Comparison of ENCODE assay signal across 9 cellular contexts in genomic region chr5:151924564-151925395, GRCh38. TPM values are rescaled to one million over a fixed set of nuclear protein-coding genes. Genes with fewer than 3 reads are reported as not detected.
DNase-seq lines count a peak whose midpoint lies in the region; ATAC-seq lines count a peak whose summit lies in the region.
"Had no signal": no experiment of that assay in that cellular context is flagged by ENCODE, and none has a peak within 500 bp of the region (broad histone marks: within the 10 kb centered on the region; RNA-seq: fewer than 3 reads in every experiment).

Gene GLRA1, minus strand, starts transcription at chr5:151924851. Its CDS starts 302 bp downstream, at chr5:151924549.

- peak within 1 kb of the TSS in 1 of 8 donors; percentile 49 for H3K27ac Mint-ChIP-seq in CD8-positive, alpha-beta memory T cell
- H3K27ac Mint-ChIP-seq in IgD-negative memory B cell: peak within 1 kb of the TSS; percentile 57 to 64 (median 61)
- H3K27ac Mint-ChIP-seq in activated CD4-positive, alpha-beta T cell treated with anti-CD3 and anti-CD28 coated beads, Interleukin-2, amount 10 ng/mL, durations not matched to agents 24 days and 14 days: no peak within 1 kb of the TSS
- no peak within 1 kb of the TSS for H3K27ac Mint-ChIP-seq in memory B cell
- H3K27ac Mint-ChIP-seq: dendritic cell treated with granulocyte-macrophage colony-stimulating factor and Interleukin-4, amounts not matched to agents 40 ng/mL and 50 ng/mL, for 4 days had no signal

- peaks cover 0 to 24% (median 0%) of the 10 kb centered on the region in 3 donors for H3K36me3 Mint-ChIP-seq in CD8-positive, alpha-beta memory T cell
- no peaks in the 10 kb centered on the region for H3K36me3 Mint-ChIP-seq in IgD-negative memory B cell
- no peaks in the 10 kb centered on the region for H3K36me3 Mint-ChIP-seq in activated CD4-positive, alpha-beta T cell treated with anti-CD3 and anti-CD28 coated beads, Interleukin-2, amount 10 ng/mL, durations not matched to agents 24 days and 14 days (ENCODE audit: low read depth)
- no peaks in the 10 kb centered on the region for H3K36me3 Mint-ChIP-seq in memory B cell

- POLR2A ChIA-PET in CD8-positive, alpha-beta memory T cell (lab: Charles Lee): no interaction called here

- no peaks in the 10 kb centered on the region for H3K27me3 ChIP-seq in CD8-positive, alpha-beta memory T cell (ENCODE audit: insufficient read depth, low read length, poor library complexity, severe bottlenecking)

- peaks cover 0 to 12% (median 4%) of the 10 kb centered on the region in 5 donors for H3K9me3 Mint-ChIP-seq in CD8-positive, alpha-beta memory T cell
- H3K9me3 Mint-ChIP-seq in IgD-negative memory B cell (peaks cover 0 to 9% (median 2%) of the 10 kb centered on the region in 3 donors), memory B cell (peaks cover 1% of the 10 kb centered on the region)
- H3K9me3 Mint-ChIP-seq in activated CD4-positive, alpha-beta T cell treated with anti-CD3 and anti-CD28 coated beads, Interleukin-2, amount 10 ng/mL, durations not matched to agents 24 days and 14 days: no peaks in the 10 kb centered on the region

- peak; percentile 31 for ATAC-seq in memory B cell (ENCODE audit: low read depth)

- no peak within 1 kb of the TSS for H3K27ac ChIP-seq in CD8-positive, alpha-beta memory T cell (ENCODE audit: low read depth, low read length)

- CTCF ChIA-PET in CD8-positive, alpha-beta memory T cell (lab: Charles Lee): interaction anchor here (0.7 kb wide), 1 partner anchor 267 kb away, joined by 3 read pairs; no protein-coding TSS in a partner anchor

- no peak within 1 kb of the TSS for H3K4me3 Mint-ChIP-seq in CD8-positive, alpha-beta memory T cell
- H3K4me3 Mint-ChIP-seq in IgD-negative memory B cell: no peak within 1 kb of the TSS
- no peak within 1 kb of the TSS for H3K4me3 Mint-ChIP-seq in activated CD4-positive, alpha-beta T cell treated with anti-CD3 and anti-CD28 coated beads, Interleukin-2, amount 10 ng/mL, durations not matched to agents 24 days and 14 days
- H3K4me3 Mint-ChIP-seq in memory B cell: no peak within 1 kb of the TSS
- H3K4me3 Mint-ChIP-seq: dendritic cell treated with granulocyte-macrophage colony-stimulating factor and Interleukin-4, amounts not matched to agents 40 ng/mL and 50 ng/mL, for 4 days had no signal

- no peak within 1 kb of the TSS for H3K4me3 ChIP-seq in CD8-positive, alpha-beta memory T cell (ENCODE audit: low read length)

- intact Hi-C loops in activated CD4-positive, alpha-beta T cell treated with anti-CD3 and anti-CD28 coated beads, Interleukin-2, amount 10 ng/mL, durations not matched to agents 24 days and 14 days (cut with micrococcal nuclease): no loop called here

- H3K9me3 ChIP-seq in CD8-positive, alpha-beta memory T cell (ENCODE audit: low read length): no peaks in the 10 kb centered on the region

- peaks cover 0 to 4% (median 2%) of the 10 kb centered on the region in 3 donors for H3K4me1 Mint-ChIP-seq in CD8-positive, alpha-beta memory T cell
- H3K4me1 Mint-ChIP-seq in IgD-negative memory B cell (peaks cover 0 to 1% (median 0%) of the 10 kb centered on the region in 3 donors), memory B cell (no peaks in the 10 kb centered on the region)
- no peaks in the 10 kb centered on the region for H3K4me1 Mint-ChIP-seq in activated CD4-positive, alpha-beta T cell treated with anti-CD3 and anti-CD28 coated beads, Interleukin-2, amount 10 ng/mL, durations not matched to agents 24 days and 14 days

- no peaks in the 10 kb centered on the region for H3K4me1 ChIP-seq in CD8-positive, alpha-beta memory T cell (ENCODE audit: insufficient read depth, low read length)

- H3K36me3 ChIP-seq in CD8-positive, alpha-beta memory T cell (ENCODE audit: insufficient read depth, low read length): no peaks in the 10 kb centered on the region

- DNase-seq in CD8-positive, alpha-beta memory T cell: peak; percentile 21 to 60 (median 41)
- peak; percentile 86 for DNase-seq in activated CD4-positive, alpha-beta T cell treated with anti-CD3 and anti-CD28 coated beads, Interleukin-2, amount 10 ng/mL, durations not matched to agents 24 days and 14 days
- DNase-seq in effector CD8-positive, alpha-beta T cell (lab: John Stamatoyannopoulos, UW): peak; percentile 23
- DNase-seq in memory B cell (ENCODE audit: low spot score in 2 of 2): peak; percentile 26 to 30
- peak; percentile 15 for DNase-seq in stromal cell of bone marrow (ENCODE audit: low read depth)
- DNase-seq in T1000 (lab: John Stamatoyannopoulos, UW): no peak
- DNase-seq in NCI-H345 treated with DMSO at 0.1 percent for 48 hours (lab: John Stamatoyannopoulos, UW; ENCODE audit: unreplicated experiment): no peak

- peaks cover 18 to 48% of the 10 kb centered on the region in 2 donors for H3K27me3 Mint-ChIP-seq in CD8-positive, alpha-beta memory T cell
- H3K27me3 Mint-ChIP-seq in IgD-negative memory B cell: peaks cover 36% of the 10 kb centered on the region
- H3K27me3 Mint-ChIP-seq in activated CD4-positive, alpha-beta T cell treated with anti-CD3 and anti-CD28 coated beads, Interleukin-2, amount 10 ng/mL, durations not matched to agents 24 days and 14 days: peaks cover 14% of the 10 kb centered on the region
- peaks cover 21% of the 10 kb centered on the region for H3K27me3 Mint-ChIP-seq in memory B cell

RNA-seq across cellular contexts. Expression of gene GLRA1, which starts in this region (rescaled TPM):
- not detected for total RNA-seq in CD8-positive, alpha-beta memory T cell
- polyA plus RNA-seq in CD8-positive, alpha-beta memory T cell: not detected
- not detected for polyA plus RNA-seq in IgD-negative memory B cell
- total RNA-seq in activated CD4-positive, alpha-beta T cell treated with anti-CD3 and anti-CD28 coated beads, Interleukin-2, amount 10 ng/mL, durations not matched to agents 24 days and 14 days: not detected in 2 replicates

Comparison
In these comparisons a context has a peak if more than half of its experiments do, and no peak if none do; other contexts are left out.
1. Peak in DNase-seq in CD8-positive, alpha-beta memory T cell; RNA of the gene not detected or under 1 TPM.
2. Peak in DNase-seq in activated CD4-positive, alpha-beta T cell treated with anti-CD3 and anti-CD28 coated beads, Interleukin-2, amount 10 ng/mL, durations not matched to agents 24 days and 14 days; RNA of the gene not detected or under 1 TPM.
3. DNase-seq: peak in effector CD8-positive, alpha-beta T cell (single experiment), memory B cell (2 of 2) and stromal cell of bone marrow (single experiment); none in T1000 (single experiment) and NCI-H345 treated with DMSO at 0.1 percent for 48 hours (single experiment).
4. H3K27ac Mint-ChIP-seq: peak in IgD-negative memory B cell (3 of 3); none in activated CD4-positive, alpha-beta T cell treated with anti-CD3 and anti-CD28 coated beads, Interleukin-2, amount 10 ng/mL, durations not matched to agents 24 days and 14 days (single experiment) and memory B cell (single experiment).